29 cellular contexts compared by ENCODE assay signal in genomic region chr12:22126758-22127157, GRCh38.
"Had no signal": no experiment of that assay in that cellular context is flagged by ENCODE, and none has a peak within 500 bp of the region (broad histone marks: within the 10 kb centered on the region; RNA-seq: fewer than 3 reads in every experiment).

No MANE protein-coding gene starts in this region.

- DNase-seq: hypothalamus; immature natural killer cell; kidney; left ventricle myocardium inferior; midbrain; mucosa of descending colon; naive thymus-derived CD4-positive, alpha-beta T cell; ovary; retina; right cardiac atrium; stimulated activated CD4-positive, alpha-beta T cell treated with anti-CD3 and anti-CD28 coated beads, Interleukin-12 subunit alpha, Interleukin-12 subunit beta, amount 100 ng/mL, for 4 hours; stimulated activated CD4-positive, alpha-beta T cell treated with anti-CD3 and anti-CD28 coated beads, Interleukin-15, amount 100 ng/mL, for 24 hours; stimulated activated CD4-positive, alpha-beta T cell treated with anti-CD3 and anti-CD28 coated beads, Interleukin-2, amount 100 ng/mL, for 24 hours; stimulated activated CD4-positive, alpha-beta T cell treated with anti-CD3 and anti-CD28 coated beads, Interleukin-4, amount 100 ng/mL, for 1 hour; stimulated activated naive CD4-positive, alpha-beta T cell treated with Interleukin-2 at 50 U/mL for 16 hours; stimulated activated naive CD8-positive, alpha-beta T cell treated with anti-CD3 and anti-CD28 coated beads, Interleukin-15, amount 100 ng/mL, for 72 hours; substantia nigra; testis; thyroid gland; transverse colon; upper lobe of left lung had no signal

- H3K4me3 ChIP-seq: left ventricle myocardium inferior, lung, mucosa of descending colon, ovary, prostate gland, skin epidermis, testis, thyroid gland, transverse colon, upper lobe of left lung, vagina had no signal

- H3K27ac Mint-ChIP-seq: immature natural killer cell; memory B cell; naive thymus-derived CD4-positive, alpha-beta T cell; natural killer cell treated with Interleukin-12 subunit alpha and Interleukin-12 subunit beta and Interleukin-15 and Interleukin-18, amount 100 ng/mL, for 72 hours; stimulated activated naive CD8-positive, alpha-beta T cell treated with anti-CD3 and anti-CD28 coated beads, Interleukin-15, amount 100 ng/mL, for 72 hours had no signal

- H3K4me1 Mint-ChIP-seq: immature natural killer cell, memory B cell had no signal

- H3K36me3 ChIP-seq: left ventricle myocardium inferior, ovary, prostate gland, thyroid gland, transverse colon, upper lobe of left lung, vagina had no signal

- H3K9me3 Mint-ChIP-seq: immature natural killer cell had no signal

- FAIRE-seq: islet of Langerhans, kidney had no signal

- ATAC-seq: mucosa of descending colon; naive thymus-derived CD4-positive, alpha-beta T cell; natural killer cell treated with Interleukin-12 subunit alpha and Interleukin-12 subunit beta and Interleukin-15 and Interleukin-18, amount 100 ng/mL, for 72 hours; right cardiac atrium; sciatic nerve had no signal

- H3K4me1 ChIP-seq: left ventricle myocardium inferior, prostate gland, testis, thyroid gland, transverse colon, upper lobe of left lung, vagina had no signal

- H3K27ac ChIP-seq: left ventricle myocardium inferior, ovary, prostate gland, skin epidermis, testis, thyroid gland, transverse colon, upper lobe of left lung, vagina had no signal

- H3K4me3 Mint-ChIP-seq: immature natural killer cell; memory B cell; naive thymus-derived CD4-positive, alpha-beta T cell; natural killer cell treated with Interleukin-12 subunit alpha and Interleukin-12 subunit beta and Interleukin-15 and Interleukin-18, amount 100 ng/mL, for 72 hours; stimulated activated naive CD8-positive, alpha-beta T cell treated with anti-CD3 and anti-CD28 coated beads, Interleukin-15, amount 100 ng/mL, for 72 hours had no signal

- H3K9me3 ChIP-seq: mucosa of descending colon, prostate gland, testis, thyroid gland, transverse colon, upper lobe of left lung, vagina had no signal

- H3K27me3 Mint-ChIP-seq: naive thymus-derived CD4-positive, alpha-beta T cell; stimulated activated naive CD8-positive, alpha-beta T cell treated with anti-CD3 and anti-CD28 coated beads, Interleukin-15, amount 100 ng/mL, for 72 hours had no signal

- H3K36me3 Mint-ChIP-seq: immature natural killer cell; memory B cell; natural killer cell treated with Interleukin-12 subunit alpha and Interleukin-12 subunit beta and Interleukin-15 and Interleukin-18, amount 100 ng/mL, for 72 hours had no signal

- H3K27me3 ChIP-seq: ovary, testis, thyroid gland, transverse colon, upper lobe of left lung, vagina had no signal
